Comparison of ENCODE assay signal across 9 cellular contexts in genomic region chr3:172520332-172520831, GRCh38. TPM values are rescaled to one million over a fixed set of nuclear protein-coding genes. Genes with fewer than 3 reads are reported as not detected.
DNase-seq lines count a peak whose midpoint lies in the region; ATAC-seq and TF ChIP-seq lines count a peak whose summit lies in the region.
"Had no signal": no experiment of that assay in that cellular context is flagged by ENCODE, and none has a peak within 500 bp of the region (broad histone marks: within the 10 kb centered on the region; RNA-seq: fewer than 3 reads in every experiment).

No MANE protein-coding gene starts in this region.

- H3K27me3 Mint-ChIP-seq in activated CD4-positive, alpha-beta T cell treated with anti-CD3 and anti-CD28 coated beads, Interleukin-2, amount 10 ng/mL, durations not matched to agents 24 days and 14 days, result no peaks in the 10 kb centered on the region
- H3K27me3 Mint-ChIP-seq in activated CD4-positive, alpha-beta memory T cell treated with anti-CD3 and anti-CD28 coated beads for 36 hours, result no peaks in the 10 kb centered on the region

- POLR2A ChIA-PET in activated CD4-positive, alpha-beta memory T cell treated with anti-CD3 and anti-CD28 coated beads for 36 hours (lab: Charles Lee), result interaction anchor here (0.7 to 4.6 kb wide), 6 partner anchors 8 to 75 kb away, joined by 3 to 29 read pairs (median 4); no protein-coding TSS in a partner anchor
- POLR2A ChIA-PET in A673 (lab: Charles Lee; ENCODE audit: low non-redundant PET), result no interaction called here

- H3K36me3 ChIP-seq in lung (ENCODE audit: control insufficient read depth in 2 of 2, insufficient read depth in 2 of 2, low read length in 2 of 2) (no peaks in the 10 kb centered on the region), A673 (ENCODE audit: insufficient read depth, low read length, poor library complexity, severe bottlenecking) (no peaks in the 10 kb centered on the region)
- H3K36me3 ChIP-seq: BLaER1 had no signal

- H3K27ac ChIP-seq in lung (ENCODE audit: low read depth in 1 of 2, low read length in 1 of 2), result peak overlapping the region; percentile 72 to 74
- H3K27ac ChIP-seq in A673 (ENCODE audit: low read depth, low read length, poor library complexity, severe bottlenecking), result no peak overlapping the region
- no peak overlapping the region for H3K27ac ChIP-seq in dorsolateral prefrontal cortex
- H3K27ac ChIP-seq: BLaER1 had no signal

- peak overlapping the region; percentile 92 for H3K27ac Mint-ChIP-seq in activated CD4-positive, alpha-beta T cell treated with anti-CD3 and anti-CD28 coated beads, Interleukin-2, amount 10 ng/mL, durations not matched to agents 24 days and 14 days
- H3K27ac Mint-ChIP-seq in activated CD4-positive, alpha-beta memory T cell treated with anti-CD3 and anti-CD28 coated beads for 36 hours, result peak overlapping the region; percentile 94

- peak; percentile 46 for ATAC-seq in HG02885 (IDR thresholded peaks at IDR 0.05; ENCODE audit: poor library complexity, unreplicated experiment)
- ATAC-seq in lung (ENCODE audit: insufficient read depth, low FRiP score), result no peak

- WGBS in lung, 2 donors, result 34 to 44% methylated on average over 4 of the region's 4 CpGs

- peak overlapping the region; percentile 87 for H3K4me3 Mint-ChIP-seq in activated CD4-positive, alpha-beta T cell treated with anti-CD3 and anti-CD28 coated beads, Interleukin-2, amount 10 ng/mL, durations not matched to agents 24 days and 14 days
- peak overlapping the region; percentile 94 for H3K4me3 Mint-ChIP-seq in activated CD4-positive, alpha-beta memory T cell treated with anti-CD3 and anti-CD28 coated beads for 36 hours

- no peaks in the 10 kb centered on the region for H3K9me3 Mint-ChIP-seq in activated CD4-positive, alpha-beta T cell treated with anti-CD3 and anti-CD28 coated beads, Interleukin-2, amount 10 ng/mL, durations not matched to agents 24 days and 14 days
- no peaks in the 10 kb centered on the region for H3K9me3 Mint-ChIP-seq in activated CD4-positive, alpha-beta memory T cell treated with anti-CD3 and anti-CD28 coated beads for 36 hours

- H3K4me3 ChIP-seq in lung (no peak overlapping the region), A673 (ENCODE audit: low read depth, low read length, poor library complexity, severe bottlenecking) (no peak overlapping the region), dorsolateral prefrontal cortex (peak overlapping the region in 12 of 59 donors; percentile 8 to 64 (median 32))
- H3K4me3 ChIP-seq: BLaER1 had no signal

- H3K36me3 Mint-ChIP-seq in activated CD4-positive, alpha-beta T cell treated with anti-CD3 and anti-CD28 coated beads, Interleukin-2, amount 10 ng/mL, durations not matched to agents 24 days and 14 days (ENCODE audit: low read depth), result peaks cover 64% of the 10 kb centered on the region
- H3K36me3 Mint-ChIP-seq in activated CD4-positive, alpha-beta memory T cell treated with anti-CD3 and anti-CD28 coated beads for 36 hours, result peaks cover 11% of the 10 kb centered on the region

- no peak for TF ChIP-seq CTCF in lung (IDR thresholded peaks at IDR 0.05; ENCODE audit: control extremely low read depth, extremely low read depth)
- no peak for TF ChIP-seq CTCF in A673 (conservative IDR thresholded peaks at IDR 0.05; ENCODE audit: low read depth, low read length)
- TF ChIP-seq CTCF in dorsolateral prefrontal cortex (IDR thresholded peaks at IDR 0.05 in 54 of 56, conservative IDR thresholded peaks at IDR 0.05 in 2 of 56; ENCODE audit: low read depth in 1 of 56, partially characterized antibody in 56 of 56), result no peak

- no peaks in the 10 kb centered on the region for H3K9me3 ChIP-seq in lung (ENCODE audit: control insufficient read depth in 2 of 2, insufficient read depth in 1 of 2, low read length in 1 of 2)
- H3K9me3 ChIP-seq in A673 (ENCODE audit: low read depth, low read length, poor library complexity, severe bottlenecking), result no peaks in the 10 kb centered on the region
- H3K9me3 ChIP-seq: BLaER1 had no signal

- H3K4me1 Mint-ChIP-seq in activated CD4-positive, alpha-beta T cell treated with anti-CD3 and anti-CD28 coated beads, Interleukin-2, amount 10 ng/mL, durations not matched to agents 24 days and 14 days, result peaks cover 61% of the 10 kb centered on the region
- H3K4me1 Mint-ChIP-seq in activated CD4-positive, alpha-beta memory T cell treated with anti-CD3 and anti-CD28 coated beads for 36 hours (ENCODE audit: low read depth), result peaks cover 74% of the 10 kb centered on the region

- intact Hi-C loops in activated CD4-positive, alpha-beta T cell treated with anti-CD3 and anti-CD28 coated beads, Interleukin-2, amount 10 ng/mL, durations not matched to agents 24 days and 14 days (cut with micrococcal nuclease), result no loop called here
- intact Hi-C loops in activated CD4-positive, alpha-beta memory T cell treated with anti-CD3 and anti-CD28 coated beads for 36 hours (cut with micrococcal nuclease), result no loop called here
- intact Hi-C loops in A673 (cut with micrococcal nuclease; ENCODE audit: unreplicated experiment) (no loop called here), dorsolateral prefrontal cortex (cut with DNase I) (no loop called here)

- H3K27me3 ChIP-seq in lung (ENCODE audit: control insufficient read depth, insufficient read depth), result no peaks in the 10 kb centered on the region
- no peaks in the 10 kb centered on the region for H3K27me3 ChIP-seq in A673 (replicated peaks; ENCODE audit: insufficient read depth, low read depth, low read length, poor library complexity)
- no peaks in the 10 kb centered on the region for H3K27me3 ChIP-seq in dorsolateral prefrontal cortex
- H3K27me3 ChIP-seq: BLaER1 had no signal

- no TSS peak for BruUV-seq in A673 (replicated peaks; lab: Mats Ljungman, UMichigan)

- DNase-seq in activated CD4-positive, alpha-beta T cell treated with anti-CD3 and anti-CD28 coated beads, Interleukin-2, amount 10 ng/mL, durations not matched to agents 24 days and 14 days, result peak; percentile 74
- no peak for DNase-seq in activated CD4-positive, alpha-beta T cell treated with anti-CD3 and anti-CD28 coated beads, Interleukin-2, amount 50 U/mL, for 4 hours
- DNase-seq in activated CD4-positive, alpha-beta memory T cell treated with anti-CD3 and anti-CD28 coated beads for 36 hours, result peak; percentile 53
- DNase-seq in lung (ENCODE audit: low spot score) (no peak), A673 (ENCODE audit: low spot score) (no peak), dorsolateral prefrontal cortex (no peak), NCI-H345 treated with DMSO at 0.1 percent for 48 hours (lab: John Stamatoyannopoulos, UW; ENCODE audit: unreplicated experiment) (no peak)

- H3K4me1 ChIP-seq in lung (ENCODE audit: control insufficient read depth in 2 of 2, insufficient read depth in 2 of 2, low read length in 2 of 2) (peaks cover 0 to 9% of the 10 kb centered on the region in 2 donors), A673 (ENCODE audit: insufficient read depth, low read length, poor library complexity, severe bottlenecking) (no peaks in the 10 kb centered on the region)

- CTCF ChIA-PET in activated CD4-positive, alpha-beta memory T cell treated with anti-CD3 and anti-CD28 coated beads for 36 hours (lab: Charles Lee), result interaction anchor here (1.0 to 3.5 kb wide), 6 partner anchors 8 to 104 kb away, joined by 3 to 23 read pairs (median 6); no protein-coding TSS in a partner anchor
- CTCF ChIA-PET in A673 (lab: Charles Lee), result no interaction called here

RNA-seq across cellular contexts. Expression of gene TNFSF10, which starts 2.8 kb away (rescaled TPM):
- total RNA-seq in activated CD4-positive, alpha-beta T cell treated with anti-CD3 and anti-CD28 coated beads, Interleukin-2, amount 10 ng/mL, durations not matched to agents 24 days and 14 days, result 71.5 and 77.5 TPM in 2 replicates
- 10 to 100 TPM; 30.1 to 31.8 TPM for total RNA-seq in activated CD4-positive, alpha-beta memory T cell treated with anti-CD3 and anti-CD28 coated beads for 36 hours
- total RNA-seq in lung (100 to 1,000 TPM in 1 of 2 donors, 10 to 100 TPM in 1; 41.5 to 107 TPM), A673 (2021) (not detected in 2 replicates), dorsolateral prefrontal cortex (10 to 100 TPM in 6 of 120 experiments, 1 to 10 TPM in 113, under 1 TPM in 1; 0.77 to 25.0 (median 4.6) TPM)
- 10 to 100 TPM; 22.9 to 78.6 TPM for polyA plus RNA-seq in lung

Comparison
In these comparisons a context has a peak if more than half of its experiments do, and no peak if none do; other contexts are left out.
1. DNase-seq: peak in activated CD4-positive, alpha-beta T cell treated with anti-CD3 and anti-CD28 coated beads, Interleukin-2, amount 10 ng/mL, durations not matched to agents 24 days and 14 days (single experiment) and activated CD4-positive, alpha-beta memory T cell treated with anti-CD3 and anti-CD28 coated beads for 36 hours (single experiment); none in activated CD4-positive, alpha-beta T cell treated with anti-CD3 and anti-CD28 coated beads, Interleukin-2, amount 50 U/mL, for 4 hours (0 of 2), lung (single experiment), A673 (single experiment), dorsolateral prefrontal cortex (0 of 10) and NCI-H345 treated with DMSO at 0.1 percent for 48 hours (single experiment).
2. H3K27ac ChIP-seq: peak in lung (2 of 2); none in A673 (single experiment) and dorsolateral prefrontal cortex (0 of 59).